ENCODE assay signal across 22 cellular contexts in the genomic region with DNA sequence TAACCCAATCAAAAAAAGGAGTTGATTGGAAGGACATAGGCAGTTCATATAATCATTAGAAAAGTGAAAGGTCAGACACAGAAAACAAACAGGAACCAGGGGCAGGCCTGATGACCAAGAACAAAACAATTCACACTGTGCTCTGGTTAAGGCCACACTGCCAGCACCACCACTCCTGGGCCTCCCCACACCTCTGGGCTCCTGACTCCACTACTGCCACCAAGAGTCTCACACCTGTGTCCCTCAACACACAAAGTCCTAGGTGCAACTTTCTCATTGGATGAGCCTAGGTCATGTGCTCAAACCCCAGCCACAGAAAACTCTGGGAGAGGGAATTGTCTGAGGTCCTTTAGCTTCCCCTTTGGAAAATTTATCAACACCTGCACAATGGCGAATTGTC. TPM values are rescaled to one million over a fixed set of nuclear protein-coding genes. Genes with fewer than 3 reads are reported as not detected.
DNase-seq lines count a peak whose midpoint lies in the region; ATAC-seq, FAIRE-seq and TF ChIP-seq lines count a peak whose summit lies in the region.
"Had no signal": no experiment of that assay in that cellular context is flagged by ENCODE, and none has a peak within 500 bp of the region (broad histone marks: within the 10 kb centered on the region; RNA-seq: fewer than 3 reads in every experiment).

No MANE protein-coding gene starts in this region.

- DNase-seq in GM12865 (ENCODE audit: low read depth) (peak; percentile 67), bronchial epithelial cell (ENCODE audit: low read depth) (no peak), NCI-H748 (lab: John Stamatoyannopoulos, UW; ENCODE audit: unreplicated experiment) (no peak), germinal center (ENCODE audit: low spot score) (no peak), RKO (ENCODE audit: low spot score) (no peak)
- DNase-seq in NK-92 treated with Interleukin-12 subunit alpha and Interleukin-12 subunit beta, amount 100 ng/mL, for 24 hours (lab: John Stamatoyannopoulos, UW) = no peak
- DNase-seq: activated CD8-positive, alpha-beta memory T cell treated with anti-CD3 and anti-CD28 coated beads, Interleukin-2, amount 10 ng/mL, durations not matched to agents 7 days and 5 days; C1 segment of cervical spinal cord; EL; foreskin keratinocyte; NCI-H1092 treated with DMSO at 0.1 percent for 48 hours; NCI-H226; SK-N-SH; stimulated activated CD4-positive, alpha-beta T cell treated with anti-CD3 and anti-CD28 coated beads, Interleukin-2, amount 100 ng/mL, for 48 hours; upper lobe of right lung had no signal

- TF ChIP-seq CTCF in GM12865 (IDR thresholded peaks at IDR 0.05; ENCODE audit: insufficient read depth, low read depth, low read length, missing control alignments) (no peak), bronchial epithelial cell (IDR thresholded peaks at IDR 0.05; ENCODE audit: insufficient read depth, low read length, severe bottlenecking) (no peak)

- peak; percentile 55 for FAIRE-seq in bronchial epithelial cell (lab: Jason Lieb, UNC)
- FAIRE-seq: endometrium had no signal

- peak; percentile 52 for ATAC-seq in GM19043 (IDR thresholded peaks at IDR 0.05; ENCODE audit: low read depth, unreplicated experiment)
- peak; percentile 37 for ATAC-seq in HG03097 (IDR thresholded peaks at IDR 0.05; ENCODE audit: low FRiP score, unreplicated experiment)
- ATAC-seq: activated CD8-positive, alpha-beta memory T cell treated with anti-CD3 and anti-CD28 coated beads, Interleukin-2, amount 10 ng/mL, durations not matched to agents 7 days and 5 days; foreskin keratinocyte; upper lobe of right lung had no signal

- no peak overlapping the region for H3K4me3 ChIP-seq in GM12865 (ENCODE audit: low read depth, low read length)
- H3K4me3 ChIP-seq in bronchial epithelial cell (ENCODE audit: low read depth, low read length) = no peak overlapping the region
- H3K4me3 ChIP-seq: neural progenitor cell, right atrium auricular region, upper lobe of right lung had no signal

- no peaks in the 10 kb centered on the region for H3K36me3 ChIP-seq in bronchial epithelial cell (ENCODE audit: control insufficient read depth, insufficient read depth, low read length)
- H3K36me3 ChIP-seq: neural progenitor cell, right atrium auricular region, upper lobe of right lung had no signal

- H3K27me3 ChIP-seq in bronchial epithelial cell (ENCODE audit: control insufficient read depth, insufficient read depth, low read length) = no peaks in the 10 kb centered on the region
- H3K27me3 ChIP-seq: foreskin keratinocyte, neural progenitor cell, right atrium auricular region, upper lobe of right lung had no signal

RNA-seq across cellular contexts. Expression of a gene that starts 11.1 kb away (rescaled TPM):
- total RNA-seq in bronchial epithelial cell = not detected in 2 replicates
- total RNA-seq: activated CD8-positive, alpha-beta memory T cell treated with anti-CD3 and anti-CD28 coated beads, Interleukin-2, amount 10 ng/mL, durations not matched to agents 7 days and 5 days; foreskin keratinocyte; lower leg skin; OCI-LY7; right atrium auricular region; upper lobe of right lung had no signal
